In the genomic region with DNA sequence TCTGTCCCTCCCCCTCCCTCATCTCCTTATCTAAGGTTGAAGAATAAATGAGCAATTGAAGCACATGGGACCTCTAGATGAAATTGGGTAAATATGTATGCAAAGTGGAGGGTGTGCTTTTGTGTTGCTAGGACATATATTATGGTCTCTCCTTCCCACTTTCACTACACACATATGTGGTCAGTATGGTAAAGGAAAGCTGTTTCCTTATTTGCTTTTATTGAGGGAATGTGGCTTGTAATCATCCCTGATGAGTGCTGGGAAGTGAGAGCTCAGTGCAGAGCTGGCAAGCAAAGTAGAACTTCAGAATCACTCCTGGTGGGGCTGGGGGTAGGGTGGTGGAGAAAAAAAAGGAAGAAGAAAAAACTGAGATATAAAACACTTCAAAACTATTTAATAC, we compare ENCODE assay signal across 24 cellular contexts.
"Had no signal": no experiment of that assay in that cellular context is flagged by ENCODE, and none has a peak within 500 bp of the region (broad histone marks: within the 10 kb centered on the region; RNA-seq: fewer than 3 reads in every experiment).

No MANE protein-coding gene starts in this region.

- H3K27ac ChIP-seq: dorsolateral prefrontal cortex, foreskin keratinocyte, gastroesophageal sphincter, heart left ventricle, hepatocyte, left lung, psoas muscle, sigmoid colon, spleen, thoracic aorta, tibial nerve, upper lobe of left lung had no signal

- H3K9me3 ChIP-seq: gastroesophageal sphincter, heart left ventricle, left lung, psoas muscle, sigmoid colon, spleen, thoracic aorta, tibial nerve, upper lobe of left lung had no signal

- H3K4me1 ChIP-seq: foreskin keratinocyte, gastroesophageal sphincter, sigmoid colon, tibial nerve had no signal

- DNase-seq: dorsolateral prefrontal cortex; effector CD4-positive, alpha-beta T cell; foreskin keratinocyte; heart left ventricle; kidney; left lung; mesendoderm; midbrain; naive thymus-derived CD8-positive, alpha-beta T cell; nephron progenitor cell; nucleus accumbens; psoas muscle; right cardiac atrium; sigmoid colon; spleen; stimulated activated CD4-positive, alpha-beta T cell treated with anti-CD3 and anti-CD28 coated beads, Interleukin-4, amount 100 ng/mL, for 4 hours; stimulated activated naive CD8-positive, alpha-beta T cell treated with anti-CD3 and anti-CD28 coated beads, Interleukin-15, Interleukin-2, amounts not matched to agents 100 U/mL and 50 U/mL, for 24 hours; upper lobe of left lung had no signal

- ATAC-seq: esophagus mucosa; foreskin keratinocyte; gastroesophageal sphincter; heart left ventricle; left lung; naive thymus-derived CD8-positive, alpha-beta T cell; psoas muscle; right cardiac atrium; stimulated activated memory B cell treated with anti-CD40 and anti-IgM and Interleukin-4, amounts not matched to agents 10 μg/mL and 1 μg/mL and 100 μg/mL, for 72 hours; stimulated activated naive CD8-positive, alpha-beta T cell treated with anti-CD3 and anti-CD28 coated beads, Interleukin-15, Interleukin-2, amounts not matched to agents 100 U/mL and 50 U/mL, for 24 hours had no signal

- H3K4me3 ChIP-seq: dorsolateral prefrontal cortex, gastroesophageal sphincter, heart left ventricle, hepatocyte, left lung, psoas muscle, sigmoid colon, spleen, thoracic aorta, tibial nerve, upper lobe of left lung had no signal

- H3K36me3 ChIP-seq: gastroesophageal sphincter, heart left ventricle, left lung, sigmoid colon, spleen, thoracic aorta, tibial nerve, upper lobe of left lung had no signal

- H3K27me3 ChIP-seq: sigmoid colon, upper lobe of left lung had no signal
